8 cellular contexts compared by ENCODE assay signal in the genomic region with DNA sequence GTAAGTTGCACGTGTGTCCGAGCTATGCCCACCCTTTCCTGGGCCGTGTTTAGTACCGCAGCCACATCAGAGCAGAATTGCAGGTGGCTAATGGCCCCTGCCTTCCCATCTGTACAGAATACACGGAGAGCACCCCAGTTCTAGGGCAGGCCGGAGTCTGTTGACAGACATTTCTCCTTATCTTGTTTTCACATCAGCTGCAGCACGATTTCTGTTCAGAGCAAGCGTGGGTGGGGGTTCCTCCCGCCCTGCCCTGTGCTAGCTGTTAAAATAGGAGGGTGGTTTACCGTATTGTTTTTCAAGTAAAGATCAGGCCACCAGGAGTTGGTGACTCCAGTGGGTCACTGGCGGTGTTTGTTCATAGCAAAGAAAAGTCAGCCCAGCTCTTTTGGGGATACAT. TPM values are rescaled to one million over a fixed set of nuclear protein-coding genes. Genes with fewer than 3 reads are reported as not detected.
DNase-seq lines count a peak whose midpoint lies in the region; ATAC-seq, FAIRE-seq and TF ChIP-seq lines count a peak whose summit lies in the region.

No MANE protein-coding gene starts in this region.

- H3K27me3 Mint-ChIP-seq in progenitor cell of endocrine pancreas: peaks cover 6% of the 10 kb centered on the region

- H3K36me3 ChIP-seq in Loucy (ENCODE audit: insufficient read depth, low read length): peaks cover 18% of the 10 kb centered on the region; the same call in 1 of the 2 replicates

- TF ChIP-seq CTCF in Loucy (conservative IDR thresholded peaks at IDR 0.05; ENCODE audit: low read length) (no peak), progenitor cell of endocrine pancreas (IDR thresholded peaks at IDR 0.05; ENCODE audit: unreplicated experiment) (no peak)

- no peaks in the 10 kb centered on the region for H3K36me3 Mint-ChIP-seq in progenitor cell of endocrine pancreas (ENCODE audit: insufficient read depth)

- no peak for FAIRE-seq in urothelium cell line (lab: Jason Lieb, UNC)

- H3K4me1 Mint-ChIP-seq in progenitor cell of endocrine pancreas (ENCODE audit: low read depth): no peaks in the 10 kb centered on the region

- peak; percentile 54 for DNase-seq in activated T-helper 1 cell treated with Interleukin-2 at 50 U/mL for 16 hours (ENCODE audit: low read depth)
- peak; percentile 55 to 64 for DNase-seq in stimulated activated CD4-positive, alpha-beta T cell treated with anti-CD3 and anti-CD28 coated beads, Interleukin-2, amount 100 ng/mL, for 48 hours
- no peak for DNase-seq in progenitor cell of endocrine pancreas (ENCODE audit: low spot score, unreplicated experiment)
- DNase-seq in posterior cingulate gyrus: no peak
- no peak for DNase-seq in urothelium cell line (ENCODE audit: low spot score)

- peaks cover 27% of the 10 kb centered on the region for H3F3A ChIP-seq in Loucy (ENCODE audit: low read depth)

- H3K4me3 ChIP-seq in Loucy (ENCODE audit: low read length, poor library complexity, severe bottlenecking): peak overlapping the region; percentile 63

- H3K79me2 ChIP-seq in Loucy (ENCODE audit: insufficient read depth, low read length): peaks cover 78% of the 10 kb centered on the region

- H3K9me3 ChIP-seq in Loucy (ENCODE audit: insufficient read depth, low read depth, low read length): no peaks in the 10 kb centered on the region

- no peaks in the 10 kb centered on the region for H3K9me2 ChIP-seq in Loucy (replicated peaks; ENCODE audit: low read depth, low read length)

- no peaks in the 10 kb centered on the region for H4K20me1 ChIP-seq in Loucy (ENCODE audit: insufficient read depth, low read length, poor library complexity, severe bottlenecking)

- H3K9me3 Mint-ChIP-seq in progenitor cell of endocrine pancreas (ENCODE audit: low read depth): peaks cover 3% of the 10 kb centered on the region

- intact Hi-C loops in posterior cingulate gyrus (cut with DNase I): no loop called here

- H2AFZ ChIP-seq in Loucy (ENCODE audit: low read length): no peak overlapping the region

- H3K27me3 ChIP-seq in Loucy (ENCODE audit: insufficient read depth, low read length, poor library complexity, severe bottlenecking): no peaks in the 10 kb centered on the region

- H3K27ac Mint-ChIP-seq in progenitor cell of endocrine pancreas: no peak overlapping the region

- H3K4me2 ChIP-seq in Loucy (ENCODE audit: low read depth, low read length, poor library complexity, severe bottlenecking): peak overlapping the region; percentile 92

- H3K9ac ChIP-seq in Loucy (ENCODE audit: low read depth, low read length, poor library complexity, severe bottlenecking): peak overlapping the region; percentile 92

- peak; percentile 49 for ATAC-seq in GM18867 (IDR thresholded peaks at IDR 0.05; ENCODE audit: unreplicated experiment)
- no peak for ATAC-seq in GM21576 (IDR thresholded peaks at IDR 0.05; ENCODE audit: unreplicated experiment)

- peaks cover 88% of the 10 kb centered on the region for H3K4me1 ChIP-seq in Loucy (ENCODE audit: insufficient read depth, low read length, poor library complexity, severe bottlenecking)

- no peak overlapping the region for H3K4me3 Mint-ChIP-seq in progenitor cell of endocrine pancreas (ENCODE audit: low read depth)

RNA-seq across cellular contexts. Expression of a gene that starts 41.1 kb away (rescaled TPM):
- total RNA-seq in progenitor cell of endocrine pancreas: 2.4 and 4.9 TPM in 2 replicates

Comparison
In these comparisons a context has a peak if more than half of its experiments do, and no peak if none do; other contexts are left out.
1. DNase-seq: peak in activated T-helper 1 cell treated with Interleukin-2 at 50 U/mL for 16 hours (single experiment) and stimulated activated CD4-positive, alpha-beta T cell treated with anti-CD3 and anti-CD28 coated beads, Interleukin-2, amount 100 ng/mL, for 48 hours (2 of 2); none in progenitor cell of endocrine pancreas (single experiment), posterior cingulate gyrus (0 of 10) and urothelium cell line (single experiment).